Comparison of ENCODE assay signal across 1 cellular context in the genomic region with DNA sequence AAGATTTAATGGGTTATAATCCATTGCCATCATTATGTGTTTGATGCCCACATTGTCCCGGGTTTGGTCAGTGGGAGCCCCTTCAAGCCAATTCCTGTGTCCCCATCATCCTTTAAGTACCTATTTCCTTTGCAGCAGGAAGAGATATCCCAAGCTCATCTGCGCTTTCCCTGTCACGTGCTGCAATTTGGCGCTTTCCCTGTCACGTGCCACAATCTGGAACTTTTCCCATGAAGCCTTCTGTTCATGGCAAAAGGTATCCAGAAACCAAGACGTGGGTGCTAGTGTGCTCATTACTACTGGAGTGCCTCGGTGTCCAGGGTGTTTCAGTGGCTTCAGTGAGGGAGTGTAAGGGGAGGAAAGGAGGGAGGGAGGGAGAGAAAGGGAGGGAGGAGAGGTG.
TF ChIP-seq lines count a peak whose summit lies in the region.

No MANE protein-coding gene starts in this region.

TF ChIP-seq in K562, 482 proteins besides CTCF, POLR2A, EP300 and RAD21 (continued from another document):
- TF ChIP-seq, protein P1, sequence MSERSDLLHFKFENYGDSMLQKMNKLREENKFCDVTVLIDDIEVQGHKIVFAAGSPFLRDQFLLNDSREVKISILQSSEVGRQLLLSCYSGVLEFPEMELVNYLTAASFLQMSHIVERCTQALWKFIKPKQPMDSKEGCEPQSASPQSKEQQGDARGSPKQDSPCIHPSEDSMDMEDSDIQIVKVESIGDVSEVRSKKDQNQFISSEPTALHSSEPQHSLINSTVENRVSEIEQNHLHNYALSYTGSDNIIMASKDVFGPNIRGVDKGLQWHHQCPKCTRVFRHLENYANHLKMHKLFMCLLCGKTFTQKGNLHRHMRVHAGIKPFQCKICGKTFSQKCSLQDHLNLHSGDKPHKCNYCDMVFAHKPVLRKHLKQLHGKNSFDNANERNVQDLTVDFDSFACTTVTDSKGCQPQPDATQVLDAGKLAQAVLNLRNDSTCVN (CRISPR knock-in tag; IDR thresholded peaks at IDR 0.05) = no peak
- TF ChIP-seq ERF (CRISPR knock-in tag; IDR thresholded peaks at IDR 0.05) = no peak
- no peak for TF ChIP-seq HCFC1 (IDR thresholded peaks at IDR 0.05; ENCODE audit: low read depth, low read length)
- TF ChIP-seq ZNF324 (CRISPR knock-in tag; IDR thresholded peaks at IDR 0.05) = no peak
